ENCODE assay signal across 10 cellular contexts in the genomic region with DNA sequence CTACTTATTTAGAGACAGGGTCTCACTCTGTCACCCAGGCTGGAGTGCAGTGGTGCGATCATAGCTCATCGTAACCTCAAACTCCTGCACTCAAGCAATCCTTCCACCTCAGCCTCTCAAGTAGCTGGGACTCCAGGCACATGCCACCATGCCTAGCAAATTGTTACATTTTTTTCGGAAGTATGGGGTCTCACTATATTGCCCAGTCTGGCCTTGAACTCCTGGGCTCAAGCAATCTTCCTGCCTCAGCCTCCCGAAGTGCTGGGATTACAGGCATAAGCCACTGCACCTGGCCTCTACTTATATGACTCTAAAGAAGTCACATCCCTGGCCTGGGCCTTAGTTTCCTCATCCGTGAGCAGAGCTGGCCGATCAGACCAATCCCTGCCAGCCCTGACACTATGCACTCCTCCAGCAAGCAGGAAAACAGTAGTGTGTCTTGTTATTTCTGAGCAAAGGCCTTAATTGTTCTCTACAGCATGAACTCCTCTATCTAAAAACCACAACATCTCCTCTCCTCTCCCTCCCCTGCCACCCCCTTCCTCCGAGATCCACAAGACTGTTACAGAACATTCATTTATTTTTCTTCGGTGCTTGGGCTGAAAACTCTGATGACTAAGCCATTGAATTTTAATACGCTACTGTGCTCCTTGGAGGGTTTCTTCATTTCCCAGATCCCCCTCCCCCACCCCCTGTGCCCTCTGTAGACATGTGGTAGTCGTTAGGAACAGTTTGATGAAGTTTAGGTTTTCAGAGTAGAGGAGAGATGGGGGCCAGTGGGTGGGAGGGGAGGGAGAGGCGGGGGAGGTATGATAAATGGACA.
DNase-seq lines count a peak whose midpoint lies in the region; ATAC-seq lines count a peak whose summit lies in the region.
"Had no signal": no experiment of that assay in that cellular context is flagged by ENCODE, and none has a peak within 500 bp of the region (broad histone marks: within the 10 kb centered on the region; RNA-seq: fewer than 3 reads in every experiment).

No MANE protein-coding gene starts in this region.

- H3K27ac ChIP-seq in CD8-positive, alpha-beta memory T cell (ENCODE audit: low read depth, low read length) = no peak overlapping the region
- H3K27ac ChIP-seq: KMS-11 had no signal

- no peaks in the 10 kb centered on the region for H3K27me3 ChIP-seq in CD8-positive, alpha-beta memory T cell (ENCODE audit: insufficient read depth, low read length, poor library complexity, severe bottlenecking)

- no peak for DNase-seq in stimulated activated naive CD8-positive, alpha-beta T cell treated with anti-CD3 and anti-CD28 coated beads, Interleukin-15, Interleukin-2, amounts not matched to agents 100 U/mL and 50 U/mL, for 24 hours
- DNase-seq in anterior cingulate cortex (lab: John Stamatoyannopoulos, UW) (peak in 36 of 58 donors; percentile 6 to 83 (median 44)), kidney glomerular epithelial cell (lab: John Stamatoyannopoulos, UW) (peak; percentile 94), NCI-H2227 (lab: John Stamatoyannopoulos, UW; ENCODE audit: unreplicated experiment) (no peak), SHP77 treated with DMSO at 0.1 percent for 48 hours (lab: John Stamatoyannopoulos, UW) (no peak)
- DNase-seq in CD8-positive, alpha-beta memory T cell = no peak
- DNase-seq: effector CD4-positive, alpha-beta T cell had no signal

- peaks cover 9% of the 10 kb centered on the region for H3K4me1 Mint-ChIP-seq in stimulated activated naive CD8-positive, alpha-beta T cell treated with anti-CD3 and anti-CD28 coated beads, Interleukin-15, Interleukin-2, amounts not matched to agents 100 ng/mL and 50 ng/mL, for 24 hours (ENCODE audit: low read depth)
- no peaks in the 10 kb centered on the region for H3K4me1 Mint-ChIP-seq in CD8-positive, alpha-beta memory T cell

- H3K4me3 Mint-ChIP-seq in stimulated activated naive CD8-positive, alpha-beta T cell treated with anti-CD3 and anti-CD28 coated beads, Interleukin-15, Interleukin-2, amounts not matched to agents 100 ng/mL and 50 ng/mL, for 24 hours = no peak overlapping the region
- H3K4me3 Mint-ChIP-seq in CD8-positive, alpha-beta memory T cell = no peak overlapping the region

- POLR2A ChIA-PET in CD8-positive, alpha-beta memory T cell (lab: Charles Lee) = no interaction called here

- peak overlapping the region; percentile 59 for H3K27ac Mint-ChIP-seq in stimulated activated naive CD8-positive, alpha-beta T cell treated with anti-CD3 and anti-CD28 coated beads, Interleukin-15, Interleukin-2, amounts not matched to agents 100 ng/mL and 50 ng/mL, for 24 hours
- no peak overlapping the region for H3K27ac Mint-ChIP-seq in CD8-positive, alpha-beta memory T cell

- H3K36me3 Mint-ChIP-seq in stimulated activated naive CD8-positive, alpha-beta T cell treated with anti-CD3 and anti-CD28 coated beads, Interleukin-15, Interleukin-2, amounts not matched to agents 100 ng/mL and 50 ng/mL, for 24 hours (ENCODE audit: low read depth) = no peaks in the 10 kb centered on the region
- H3K36me3 Mint-ChIP-seq in CD8-positive, alpha-beta memory T cell = no peaks in the 10 kb centered on the region

- no peak for ATAC-seq in stimulated activated naive CD8-positive, alpha-beta T cell treated with anti-CD3 and anti-CD28 coated beads, Interleukin-15, Interleukin-2, amounts not matched to agents 100 U/mL and 50 U/mL, for 24 hours
- no peak for ATAC-seq in GM19463 (IDR thresholded peaks at IDR 0.05; ENCODE audit: unreplicated experiment)

- H3K9me3 ChIP-seq in CD8-positive, alpha-beta memory T cell (ENCODE audit: low read length) = no peaks in the 10 kb centered on the region

- H3K9me3 Mint-ChIP-seq in stimulated activated naive CD8-positive, alpha-beta T cell treated with anti-CD3 and anti-CD28 coated beads, Interleukin-15, Interleukin-2, amounts not matched to agents 100 ng/mL and 50 ng/mL, for 24 hours = no peaks in the 10 kb centered on the region
- H3K9me3 Mint-ChIP-seq in CD8-positive, alpha-beta memory T cell = no peaks in the 10 kb centered on the region

- CTCF ChIA-PET in CD8-positive, alpha-beta memory T cell (lab: Charles Lee) = no interaction called here

- no peaks in the 10 kb centered on the region for H3K36me3 ChIP-seq in CD8-positive, alpha-beta memory T cell (ENCODE audit: insufficient read depth, low read length)

- H3K4me1 ChIP-seq in CD8-positive, alpha-beta memory T cell (ENCODE audit: insufficient read depth, low read length) = no peaks in the 10 kb centered on the region

- H3K27me3 Mint-ChIP-seq in stimulated activated naive CD8-positive, alpha-beta T cell treated with anti-CD3 and anti-CD28 coated beads, Interleukin-15, Interleukin-2, amounts not matched to agents 100 ng/mL and 50 ng/mL, for 24 hours = no peaks in the 10 kb centered on the region
- H3K27me3 Mint-ChIP-seq in CD8-positive, alpha-beta memory T cell = peaks cover 7 to 10% of the 10 kb centered on the region in 2 donors

- no peak overlapping the region for H3K4me3 ChIP-seq in CD8-positive, alpha-beta memory T cell (ENCODE audit: low read length)

Comparison
In these comparisons a context has a peak if more than half of its experiments do, and no peak if none do; other contexts are left out.
1. DNase-seq: peak in anterior cingulate cortex (36 of 58) and kidney glomerular epithelial cell (single experiment); none in stimulated activated naive CD8-positive, alpha-beta T cell treated with anti-CD3 and anti-CD28 coated beads, Interleukin-15, Interleukin-2, amounts not matched to agents 100 U/mL and 50 U/mL, for 24 hours (single experiment), NCI-H2227 (single experiment), SHP77 treated with DMSO at 0.1 percent for 48 hours (single experiment) and CD8-positive, alpha-beta memory T cell (0 of 5).